24 cellular contexts compared by ENCODE assay signal in genomic region chr3:542030-542429, GRCh38.
"Had no signal": no experiment of that assay in that cellular context is flagged by ENCODE, and none has a peak within 500 bp of the region (broad histone marks: within the 10 kb centered on the region; RNA-seq: fewer than 3 reads in every experiment).

No MANE protein-coding gene starts in this region.

- H3K27ac ChIP-seq: esophagus squamous epithelium, lower lobe of right lung, psoas muscle, suprapubic skin, vagina had no signal

- H3K4me3 ChIP-seq: esophagus squamous epithelium, lower lobe of right lung, psoas muscle, suprapubic skin, vagina had no signal

- H3K4me3 Mint-ChIP-seq: effector memory CD8-positive, alpha-beta T cell; immature natural killer cell; natural killer cell; stimulated activated naive CD8-positive, alpha-beta T cell treated with anti-CD3 and anti-CD28 coated beads, Interleukin-15, amount 100 ng/mL, for 72 hours had no signal

- H3K27ac Mint-ChIP-seq: effector memory CD8-positive, alpha-beta T cell; immature natural killer cell; natural killer cell had no signal

- H3K27me3 ChIP-seq: esophagus squamous epithelium, suprapubic skin, vagina had no signal

- H3K36me3 Mint-ChIP-seq: natural killer cell had no signal

- ATAC-seq: effector memory CD8-positive, alpha-beta T cell; left colon; left ventricle myocardium superior; lower lobe of right lung; natural killer cell; psoas muscle; right cardiac atrium; stimulated activated naive CD8-positive, alpha-beta T cell treated with anti-CD3 and anti-CD28 coated beads, Interleukin-15, amount 100 ng/mL, for 72 hours had no signal

- H3K9me3 ChIP-seq: esophagus squamous epithelium, lower lobe of right lung, psoas muscle, suprapubic skin, vagina had no signal

- DNase-seq: cortex of kidney; effector memory CD8-positive, alpha-beta T cell; erythroblast; esophagus squamous epithelium; foreskin melanocyte; hypothalamus; immature natural killer cell; islet precursor cell; kidney glomerular epithelial cell; left colon; left ventricle myocardium superior; lower lobe of right lung; natural killer cell; nucleus accumbens; psoas muscle; right cardiac atrium; small intestine; stimulated activated CD4-positive, alpha-beta T cell treated with anti-CD3 and anti-CD28 coated beads, Interleukin-15, amount 100 ng/mL, for 24 hours; stimulated activated CD4-positive, alpha-beta T cell treated with anti-CD3 and anti-CD28 coated beads, Interleukin-2, amount 100 ng/mL, for 48 hours; stimulated activated naive CD4-positive, alpha-beta T cell; stimulated activated naive CD8-positive, alpha-beta T cell treated with anti-CD3 and anti-CD28 coated beads, Interleukin-15, amount 100 ng/mL, for 72 hours; trophoblast cell had no signal

- H3K4me1 Mint-ChIP-seq: immature natural killer cell; natural killer cell; stimulated activated naive CD8-positive, alpha-beta T cell treated with anti-CD3 and anti-CD28 coated beads, Interleukin-15, amount 100 ng/mL, for 72 hours had no signal

- H3K36me3 ChIP-seq: esophagus squamous epithelium, lower lobe of right lung, suprapubic skin, vagina had no signal

- H3K4me1 ChIP-seq: esophagus squamous epithelium, lower lobe of right lung, psoas muscle, suprapubic skin, vagina had no signal

- FAIRE-seq: small intestine had no signal

- H3K27me3 Mint-ChIP-seq: effector memory CD8-positive, alpha-beta T cell; stimulated activated naive CD8-positive, alpha-beta T cell treated with anti-CD3 and anti-CD28 coated beads, Interleukin-15, amount 100 ng/mL, for 72 hours had no signal
